8 cellular contexts compared by ENCODE assay signal in the genomic region with DNA sequence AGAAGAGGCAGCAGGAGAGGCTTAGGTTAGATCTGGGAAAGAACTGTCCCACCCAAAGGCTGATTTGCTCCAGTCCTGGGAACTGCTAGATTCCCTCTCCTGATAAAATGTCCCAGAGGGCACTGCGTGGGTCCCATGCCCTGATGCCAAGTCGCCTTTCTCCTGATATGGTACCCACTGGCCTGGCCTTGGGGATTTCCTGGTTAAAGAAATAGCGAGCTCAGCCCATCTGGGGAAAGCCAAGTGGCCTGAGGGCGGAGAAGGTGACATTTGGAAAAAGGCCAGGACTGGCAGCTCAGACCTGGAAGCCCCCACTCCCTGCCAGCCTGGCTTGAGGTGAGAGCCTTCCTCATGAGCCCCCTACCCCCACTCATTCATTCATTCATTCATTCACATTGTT.
A peak's percentile ranks its signal among the peaks of the same experiment; 100 is the strongest.
DNase-seq lines count a peak whose midpoint lies in the region; TF ChIP-seq lines count a peak whose summit lies in the region.
"Not testable (repeated sequence)": the region's sequence is repeated elsewhere in the genome, so short reads cannot be mapped to it uniquely, and the experiment has no call there.

No MANE protein-coding gene starts in this region.

- H3K4me1 Mint-ChIP-seq in activated CD4-positive, alpha-beta memory T cell treated with anti-CD3 and anti-CD28 coated beads for 36 hours (ENCODE audit: low read depth): not testable (repeated sequence)

- not testable (repeated sequence) for H3K4me3 Mint-ChIP-seq in activated CD4-positive, alpha-beta memory T cell treated with anti-CD3 and anti-CD28 coated beads for 36 hours

- H3K9me3 ChIP-seq in A673 (ENCODE audit: low read depth, low read length, poor library complexity, severe bottlenecking); GM23248 (ENCODE audit: low read depth); Peyer's patch; sigmoid colon: not testable (repeated sequence)

- not testable (repeated sequence) for H4K20me1 ChIP-seq in GM23248 (ENCODE audit: insufficient read depth)

- not testable (repeated sequence) for H3K4me1 ChIP-seq in A673 (ENCODE audit: insufficient read depth, low read length, poor library complexity, severe bottlenecking); GM23248 (ENCODE audit: insufficient read depth); Peyer's patch; sigmoid colon

- H3K36me3 ChIP-seq in A673 (ENCODE audit: insufficient read depth, low read length, poor library complexity, severe bottlenecking); GM23248 (ENCODE audit: low read depth); Peyer's patch; sigmoid colon: not testable (repeated sequence)

- not testable (repeated sequence) for H3K27ac ChIP-seq in A673 (ENCODE audit: low read depth, low read length, poor library complexity, severe bottlenecking); GM23248; Peyer's patch; sigmoid colon

- not testable (repeated sequence) for H3K9me2 ChIP-seq in GM23248 (ENCODE audit: insufficient read depth)

- intact Hi-C loops in A673 (cut with micrococcal nuclease; ENCODE audit: unreplicated experiment); activated CD4-positive, alpha-beta memory T cell treated with anti-CD3 and anti-CD28 coated beads for 36 hours (cut with micrococcal nuclease); sigmoid colon (cut with DNase I): not testable (repeated sequence)

- WGBS in GM23248 (ENCODE audit: low coverage in 1 of 2, low lambda C conversion rate in 2 of 2, missing lambda C conversion rate in 2 of 2), 2 experiments: 80 to 84% methylated on average over 4 of the region's 4 CpGs
- WGBS in sigmoid colon, 2 donors: 64 to 76% methylated on average over 4 of the region's 4 CpGs

- in situ Hi-C loops in GM23248 (cut with MboI): not testable (repeated sequence)

- not testable (repeated sequence) for H3K27me3 Mint-ChIP-seq in activated CD4-positive, alpha-beta memory T cell treated with anti-CD3 and anti-CD28 coated beads for 36 hours

- not testable (repeated sequence) for TF ChIP-seq CTCF in A673 (conservative IDR thresholded peaks at IDR 0.05; ENCODE audit: low read depth, low read length); Peyer's patch (IDR thresholded peaks at IDR 0.05); sigmoid colon (IDR thresholded peaks at IDR 0.05)

- H3K9me3 Mint-ChIP-seq in activated CD4-positive, alpha-beta memory T cell treated with anti-CD3 and anti-CD28 coated beads for 36 hours: not testable (repeated sequence)

- H3K79me2 ChIP-seq in GM23248 (ENCODE audit: insufficient read depth): not testable (repeated sequence)

- not testable (repeated sequence) for H2AFZ ChIP-seq in GM23248

- not testable (repeated sequence) for H3K4me3 ChIP-seq in A673 (ENCODE audit: low read depth, low read length, poor library complexity, severe bottlenecking); GM23248; Peyer's patch; sigmoid colon

- H3F3A ChIP-seq in GM23248 (ENCODE audit: insufficient read depth): not testable (repeated sequence)

- H3K27ac Mint-ChIP-seq in activated CD4-positive, alpha-beta memory T cell treated with anti-CD3 and anti-CD28 coated beads for 36 hours: not testable (repeated sequence)

- BruUV-seq in A673 (replicated peaks; lab: Mats Ljungman, UMichigan): not testable (repeated sequence)

- POLR2A ChIA-PET in A673 (lab: Charles Lee; ENCODE audit: low non-redundant PET); activated CD4-positive, alpha-beta memory T cell treated with anti-CD3 and anti-CD28 coated beads for 36 hours (lab: Charles Lee): not testable (repeated sequence)

- H3K27me3 ChIP-seq in A673 (replicated peaks; ENCODE audit: insufficient read depth, low read depth, low read length, poor library complexity); GM23248 (replicated peaks; ENCODE audit: insufficient read depth); Peyer's patch; sigmoid colon: not testable (repeated sequence)

- DNase-seq in A673 (ENCODE audit: low spot score) (peak; percentile 1), GM23248 (peak; percentile 0), Peyer's patch (peak in 2 of 3 donors; percentile 24 to 44), ecto neural progenitor cell (ENCODE audit: low spot score) (peak; percentile 40), islet precursor cell (peak; percentile 53), mesenteric fat pad (ENCODE audit: low spot score) (peak; percentile 83), sigmoid colon (peak; percentile 60)
- peak; percentile 8 for DNase-seq in activated CD4-positive, alpha-beta memory T cell treated with anti-CD3 and anti-CD28 coated beads for 36 hours

- TF ChIP-seq EP300 in sigmoid colon (IDR thresholded peaks at IDR 0.05): not testable (repeated sequence)

- CTCF ChIA-PET in A673 (lab: Charles Lee); activated CD4-positive, alpha-beta memory T cell treated with anti-CD3 and anti-CD28 coated beads for 36 hours (lab: Charles Lee): not testable (repeated sequence)

- not testable (repeated sequence) for TF ChIP-seq POLR2A in Peyer's patch (IDR thresholded peaks at IDR 0.05); sigmoid colon (IDR thresholded peaks at IDR 0.05)

- not testable (repeated sequence) for H3K36me3 Mint-ChIP-seq in activated CD4-positive, alpha-beta memory T cell treated with anti-CD3 and anti-CD28 coated beads for 36 hours

- H3K9ac ChIP-seq in GM23248: not testable (repeated sequence)

- not testable (repeated sequence) for H3K4me2 ChIP-seq in GM23248 (ENCODE audit: unreplicated experiment)

Comparison
In these comparisons a context has a peak if more than half of its experiments do, and no peak if none do; other contexts are left out.
1. DNase-seq: peak in every context shown above with its lines; median percentile 83 in mesenteric fat pad; 60 in sigmoid colon; 53 in islet precursor cell; 40 in ecto neural progenitor cell; 34 in Peyer's patch; 8 in activated CD4-positive, alpha-beta memory T cell treated with anti-CD3 and anti-CD28 coated beads for 36 hours; 1 in A673; 0 in GM23248.